In genomic region chr1:2393471-2393877, GRCh38 we compare ENCODE assay signal across 11 cellular contexts. TPM values are rescaled to one million over a fixed set of nuclear protein-coding genes. Genes with fewer than 3 reads are reported as not detected.
DNase-seq lines count a peak whose midpoint lies in the region; ATAC-seq, FAIRE-seq and TF ChIP-seq lines count a peak whose summit lies in the region.
"Had no signal": no experiment of that assay in that cellular context is flagged by ENCODE, and none has a peak within 500 bp of the region (broad histone marks: within the 10 kb centered on the region; RNA-seq: fewer than 3 reads in every experiment).

No MANE protein-coding gene starts in this region.

- H3K36me3 Mint-ChIP-seq in activated T-helper 17 cell treated with anti-CD3 and anti-CD28 coated beads, Interleukin-2, amount 50 U/mL, for 72 hours (ENCODE audit: low read depth), result peaks cover 63% of the 10 kb centered on the region

- ATAC-seq in A549, result no peak
- no peak for ATAC-seq in activated T-helper 17 cell treated with anti-CD3 and anti-CD28 coated beads, Interleukin-2, amount 50 U/mL, for 72 hours (replicated peaks)
- ATAC-seq in lower lobe of right lung, result no peak

- no peaks in the 10 kb centered on the region for H3K27me3 Mint-ChIP-seq in activated T-helper 17 cell treated with anti-CD3 and anti-CD28 coated beads, Interleukin-2, amount 50 U/mL, for 72 hours

- H3K4me1 ChIP-seq in A549 (peaks cover 25% of the 10 kb centered on the region), liver (ENCODE audit: control insufficient read depth in 4 of 4, insufficient read depth in 4 of 4, low read length in 3 of 4) (peaks cover 3 to 37% (median 34%) of the 10 kb centered on the region in 4 donors), lower lobe of right lung (peaks cover 33% of the 10 kb centered on the region)

- CTCF ChIA-PET in A549 (lab: Yijun Ruan, JAX), result interaction anchor here (0.9 to 2.0 kb wide), 3 partner anchors 10 to 198 kb away, joined by 3 to 6 read pairs (median 5); no protein-coding TSS in a partner anchor

- TF ChIP-seq EP300 in A549 (IDR thresholded peaks at IDR 0.05), result no peak

- intact Hi-C loops in lower lobe of right lung (cut with DNase I), result no loop called here

- FAIRE-seq in A549 (lab: Jason Lieb, UNC), result no peak
- no peak for FAIRE-seq in GM12891 (lab: Jason Lieb, UNC)

- POLR2A ChIA-PET in A549 (lab: Yijun Ruan, JAX), result no interaction called here

- DNase-seq in A549 (ENCODE audit: low read depth in 1 of 2, low spot score in 1 of 2), result no peak
- no peak for DNase-seq in GM12891 (ENCODE audit: insufficient read length, low spot score)
- no peak for DNase-seq in NK-92 (lab: John Stamatoyannopoulos, UW; ENCODE audit: unreplicated experiment)
- DNase-seq in lower lobe of right lung, result no peak
- no peak for DNase-seq in NCI-H2227 treated with DMSO at 0.1 percent for 48 hours (lab: John Stamatoyannopoulos, UW)
- no peak for DNase-seq in NCI-H2029 (lab: John Stamatoyannopoulos, UW)
- DNase-seq: DMS153, NCI-H446 had no signal

- H3K27me3 ChIP-seq in liver (ENCODE audit: control insufficient read depth in 4 of 4, insufficient read depth in 4 of 4, low read length in 3 of 4) (no peaks in the 10 kb centered on the region), lower lobe of right lung (ENCODE audit: low read depth) (no peaks in the 10 kb centered on the region)
- H3K27me3 ChIP-seq: tibial nerve had no signal

- no peaks in the 10 kb centered on the region for H3K9me3 Mint-ChIP-seq in activated T-helper 17 cell treated with anti-CD3 and anti-CD28 coated beads, Interleukin-2, amount 50 U/mL, for 72 hours

- no peak for TF ChIP-seq RAD21 in A549 (conservative IDR thresholded peaks at IDR 0.05 in 1 of 2, IDR thresholded peaks at IDR 0.05 in 1 of 2)
- TF ChIP-seq RAD21 in liver (IDR thresholded peaks at IDR 0.05), result no peak

- H3K4me3 Mint-ChIP-seq in activated T-helper 17 cell treated with anti-CD3 and anti-CD28 coated beads, Interleukin-2, amount 50 U/mL, for 72 hours, result peak overlapping the region; percentile 87

- H3K27ac Mint-ChIP-seq in activated T-helper 17 cell treated with anti-CD3 and anti-CD28 coated beads, Interleukin-2, amount 50 U/mL, for 72 hours, result peak overlapping the region; percentile 92

- H3K9me3 ChIP-seq in A549, result no peaks in the 10 kb centered on the region
- H3K9me3 ChIP-seq in liver (ENCODE audit: control insufficient read depth in 4 of 4, low read length in 3 of 4), result no peaks in the 10 kb centered on the region
- H3K9me3 ChIP-seq in lower lobe of right lung, result no peaks in the 10 kb centered on the region
- H3K9me3 ChIP-seq: tibial nerve had no signal

- H3K4me3 ChIP-seq in A549, result peak overlapping the region; percentile 100; the same call in 2 of the 3 replicates
- peak overlapping the region in 2 of 3 donors; percentile 7 to 37 for H3K4me3 ChIP-seq in liver (ENCODE audit: low read depth in 1 of 3, low read length in 3 of 3)
- H3K4me3 ChIP-seq in lower lobe of right lung, result no peak overlapping the region

- no peak overlapping the region for H3K9ac ChIP-seq in liver (ENCODE audit: low read depth in 1 of 2, low read length in 2 of 2)

- H3K27ac ChIP-seq in A549, result peak overlapping the region in 1 of 2 experiments; percentile 98; a peak in 1 of 6 replicates
- H3K27ac ChIP-seq in liver (ENCODE audit: low read depth in 1 of 2, low read length in 2 of 2), result peak overlapping the region; percentile 26 to 73
- H3K27ac ChIP-seq in lower lobe of right lung, result no peak overlapping the region

- TF ChIP-seq CTCF in A549 (IDR thresholded peaks at IDR 0.05) (no peak), liver (IDR thresholded peaks at IDR 0.05; ENCODE audit: low read depth, low read length, missing input control) (no peak), lower lobe of right lung (IDR thresholded peaks at IDR 0.05) (no peak)

- H3K4me1 Mint-ChIP-seq in activated T-helper 17 cell treated with anti-CD3 and anti-CD28 coated beads, Interleukin-2, amount 50 U/mL, for 72 hours, result peaks cover 19% of the 10 kb centered on the region

- H3K4me2 ChIP-seq in A549, result peak overlapping the region; percentile 100

- no peak for TF ChIP-seq POLR2A in A549 (IDR thresholded peaks at IDR 0.05; ENCODE audit: low read length)
- no peak for TF ChIP-seq POLR2A in GM12891 (IDR thresholded peaks at IDR 0.05; ENCODE audit: low read depth, low read length)

- H3K36me3 ChIP-seq in liver (ENCODE audit: control insufficient read depth in 4 of 4, insufficient read depth in 3 of 4, low read depth in 1 of 4, low read length in 3 of 4) (peaks cover 7 to 23% (median 14%) of the 10 kb centered on the region in 4 donors), lower lobe of right lung (peaks cover 52% of the 10 kb centered on the region)

- WGBS in A549 (ENCODE audit: missing lambda C conversion rate), result 67% methylated on average over 9 of the region's 9 CpGs
- 43% methylated on average over 9 of the region's 9 CpGs for WGBS in liver

TF ChIP-seq in A549, 52 proteins besides CTCF, POLR2A, EP300 and RAD21:
- TF ChIP-seq SREBF2 (IDR thresholded peaks at IDR 0.05) (no peak), HDAC2 (IDR thresholded peaks at IDR 0.05) (no peak), PHF8 (IDR thresholded peaks at IDR 0.05; ENCODE audit: borderline replicate concordance, low read depth) (no peak), MAFK (IDR thresholded peaks at IDR 0.05; ENCODE audit: partially characterized antibody) (no peak), ZNF302 (CRISPR knock-in tag; IDR thresholded peaks at IDR 0.05) (no peak), EHMT2 (IDR thresholded peaks at IDR 0.05; ENCODE audit: low read depth) (no peak), RARB (CRISPR knock-in tag; IDR thresholded peaks at IDR 0.05) (no peak)
TF ChIP-seq in A549: peak in this region for 0.

TF ChIP-seq in GM12891, 5 proteins besides CTCF, POLR2A, EP300 and RAD21:
- TF ChIP-seq TAF1 (IDR thresholded peaks at IDR 0.05; ENCODE audit: low read depth, low read length), result no peak
- no peak for TF ChIP-seq PAX5 (IDR thresholded peaks at IDR 0.05; ENCODE audit: insufficient read depth, low read length, severe bottlenecking)
- TF ChIP-seq SPI1 (IDR thresholded peaks at IDR 0.05; ENCODE audit: low read depth, low read length), result no peak
- peak; percentile 33; the same call in 1 of the 2 replicates for TF ChIP-seq POLR2AphosphoS5 (IDR thresholded peaks at IDR 0.05; ENCODE audit: low read depth, low read length)
- no peak for TF ChIP-seq POU2F2 (IDR thresholded peaks at IDR 0.05; ENCODE audit: low read depth, low read length)
TF ChIP-seq in GM12891: peak in this region for 1.

TF ChIP-seq in liver, 16 proteins besides CTCF, POLR2A, EP300 and RAD21 (continues in another document):
- TF ChIP-seq, protein P1, sequence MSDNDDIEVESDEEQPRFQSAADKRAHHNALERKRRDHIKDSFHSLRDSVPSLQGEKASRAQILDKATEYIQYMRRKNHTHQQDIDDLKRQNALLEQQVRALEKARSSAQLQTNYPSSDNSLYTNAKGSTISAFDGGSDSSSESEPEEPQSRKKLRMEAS (IDR thresholded peaks at IDR 0.05), result no peak
- TF ChIP-seq YY1 (IDR thresholded peaks at IDR 0.05), result no peak
- TF ChIP-seq FOXA2 (IDR thresholded peaks at IDR 0.05), result no peak
- TF ChIP-seq SP1 (IDR thresholded peaks at IDR 0.05), result peak; percentile 95
- no peak for TF ChIP-seq TAF1 (conservative IDR thresholded peaks at IDR 0.05)
- no peak for TF ChIP-seq NR2F2 (IDR thresholded peaks at IDR 0.05)
- TF ChIP-seq HNF4G (IDR thresholded peaks at IDR 0.05), result peak; percentile 77
- no peak for TF ChIP-seq FOXA1 (IDR thresholded peaks at IDR 0.05)
- TF ChIP-seq RXRA (IDR thresholded peaks at IDR 0.05), result peak in 1 of 2 donors; percentile 41
- TF ChIP-seq, protein P2, sequence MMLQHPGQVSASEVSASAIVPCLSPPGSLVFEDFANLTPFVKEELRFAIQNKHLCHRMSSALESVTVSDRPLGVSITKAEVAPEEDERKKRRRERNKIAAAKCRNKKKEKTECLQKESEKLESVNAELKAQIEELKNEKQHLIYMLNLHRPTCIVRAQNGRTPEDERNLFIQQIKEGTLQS (IDR thresholded peaks at IDR 0.05), result no peak
- peak; percentile 35 to 50 for TF ChIP-seq JUND (IDR thresholded peaks at IDR 0.05)

RNA-seq across cellular contexts. Expression of gene RER1, which starts 1.8 kb away (rescaled TPM):
- polyA plus RNA-seq in A549 (2011; rRNA removed) (213 and 227 TPM in 2 replicates), A549 (2017; fragmentation: RNase III; extraction: RNeasy Plus Mini Kit Qiagen cat#74134 plus additional on column Dnase treatment) (66.8 to 72.8 TPM (median 72.3 TPM) in 3 replicates), liver (100 to 1,000 TPM; 101 to 142 TPM)
- polyA plus RNA-seq in A549 (2012; cell fraction: cytosol; rRNA removed), result 88.9 and 93.1 TPM in 2 replicates
- polyA plus RNA-seq in A549 (2012; cell fraction: nucleus; rRNA removed), result 63.3 and 196 TPM in 2 replicates
- polyA minus RNA-seq in A549 (2011; rRNA and poly(A)+ RNA removed), result 157 and 165 TPM in 2 replicates
- polyA plus RNA-seq in GM12891 (2012; ENCODE audit: low read depth, missing spikeins), result 68.7 TPM
- total RNA-seq in activated T-helper 17 cell treated with anti-CD3 and anti-CD28 coated beads, Interleukin-2, amount 50 U/mL, for 72 hours, result 100 to 1,000 TPM; 120 to 180 TPM
- total RNA-seq in liver (10 to 100 TPM; 43.5 to 78.8 TPM), lower lobe of right lung (133 TPM)

RNA-seq across cellular contexts. Expression of gene MORN1, which starts 2.1 kb away (rescaled TPM):
- polyA plus RNA-seq in A549 (2011; rRNA removed) (6.9 and 7.2 TPM in 2 replicates), A549 (2017; fragmentation: RNase III; extraction: RNeasy Plus Mini Kit Qiagen cat#74134 plus additional on column Dnase treatment) (6.8 to 9.5 TPM (median 8.9 TPM) in 3 replicates), liver (1 to 10 TPM; 2.3 TPM)
- polyA plus RNA-seq in A549 (2012; cell fraction: cytosol; rRNA removed), result 7.1 and 8.0 TPM in 2 replicates
- 11.6 and 14.2 TPM in 2 replicates for polyA plus RNA-seq in A549 (2012; cell fraction: nucleus; rRNA removed)
- 12.4 and 13.0 TPM in 2 replicates for polyA minus RNA-seq in A549 (2011; rRNA and poly(A)+ RNA removed)
- polyA plus RNA-seq in GM12891 (2012; ENCODE audit: low read depth, missing spikeins), result 2.5 TPM
- total RNA-seq in activated T-helper 17 cell treated with anti-CD3 and anti-CD28 coated beads, Interleukin-2, amount 50 U/mL, for 72 hours, result 1 to 10 TPM; 4.4 to 5.3 TPM
- total RNA-seq in liver (1 to 10 TPM; 4.9 to 6.9 TPM), lower lobe of right lung (13.4 TPM)

RNA-seq across cellular contexts. Expression of gene PEX10, which starts 18.9 kb away (rescaled TPM):
- polyA plus RNA-seq in A549 (2011; rRNA removed), result 12.3 and 12.6 TPM in 2 replicates
- 21.6 and 29.6 TPM in 2 replicates for polyA plus RNA-seq in A549 (2012; cell fraction: cytosol; rRNA removed)
- 26.0 and 36.7 TPM in 2 replicates for polyA plus RNA-seq in A549 (2012; cell fraction: nucleus; rRNA removed)
- polyA plus RNA-seq in A549 (2017; fragmentation: RNase III; extraction: RNeasy Plus Mini Kit Qiagen cat#74134 plus additional on column Dnase treatment), result 20.2 to 22.1 TPM (median 20.7 TPM) in 3 replicates
- 9.0 and 12.7 TPM in 2 replicates for polyA minus RNA-seq in A549 (2011; rRNA and poly(A)+ RNA removed)
- 11.2 TPM for polyA plus RNA-seq in GM12891 (2012; ENCODE audit: low read depth, missing spikeins)
- total RNA-seq in activated T-helper 17 cell treated with anti-CD3 and anti-CD28 coated beads, Interleukin-2, amount 50 U/mL, for 72 hours, result 10 to 100 TPM; 10.0 to 13.1 TPM
- 10 to 100 TPM; 10.7 to 16.4 TPM for total RNA-seq in liver
- polyA plus RNA-seq in liver, result 10 to 100 TPM in 1 of 2 donors, 1 to 10 TPM in 1; 6.2 to 12.9 TPM
- 12.4 TPM for total RNA-seq in lower lobe of right lung
